In the genomic region with DNA sequence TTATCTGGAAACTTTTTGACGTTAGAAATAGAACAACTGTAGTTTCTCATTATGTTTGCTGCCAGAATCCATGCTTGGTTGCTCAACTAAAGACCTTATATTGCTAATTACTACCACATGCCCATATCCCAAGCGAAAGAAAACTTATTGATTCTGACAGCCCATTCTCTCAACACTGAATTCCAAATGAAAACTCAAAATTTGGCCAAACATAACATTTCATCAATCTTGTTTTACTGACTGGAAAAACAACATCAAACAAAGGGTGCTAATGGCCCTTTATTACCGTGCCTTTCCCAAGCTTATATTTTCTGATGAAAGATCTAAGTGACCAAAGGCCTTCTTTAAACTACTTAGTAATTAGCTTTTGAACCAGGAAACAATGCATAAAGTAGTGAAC, we compare ENCODE assay signal across 15 cellular contexts.
DNase-seq lines count a peak whose midpoint lies in the region; ATAC-seq and TF ChIP-seq lines count a peak whose summit lies in the region.
"Had no signal": no experiment of that assay in that cellular context is flagged by ENCODE, and none has a peak within 500 bp of the region (broad histone marks: within the 10 kb centered on the region; RNA-seq: fewer than 3 reads in every experiment).

No MANE protein-coding gene starts in this region.

- peak overlapping the region; percentile 95 for H3K27ac Mint-ChIP-seq in osteocyte (ENCODE audit: unreplicated experiment)
- H3K27ac Mint-ChIP-seq: activated CD4-positive, alpha-beta memory T cell treated with anti-CD3 and anti-CD28 coated beads for 36 hours; activated T-helper 17 cell treated with anti-CD3 and anti-CD28 coated beads, Interleukin-2, amount 50 U/mL, for 72 hours; naive B cell had no signal

- H3K36me3 ChIP-seq in SK-N-MC (ENCODE audit: insufficient read depth, low read length), result no peaks in the 10 kb centered on the region

- TF ChIP-seq CTCF in AG10803 (conservative IDR thresholded peaks at IDR 0.05; ENCODE audit: low read length) (no peak), fibroblast of pulmonary artery (IDR thresholded peaks at IDR 0.05; ENCODE audit: low read length, missing control alignments) (no peak), osteocyte (IDR thresholded peaks at IDR 0.05) (no peak)

- no peak overlapping the region for H3K4me3 ChIP-seq in AG10803 (ENCODE audit: low read length)
- H3K4me3 ChIP-seq in SK-N-MC, result peak overlapping the region; percentile 7; the same call in 1 of the 2 replicates
- no peak overlapping the region for H3K4me3 ChIP-seq in fibroblast of pulmonary artery (replicated peaks; ENCODE audit: low read depth, low read length)

- peak; percentile 88 for DNase-seq in AG10803 (ENCODE audit: low read depth)
- no peak for DNase-seq in SK-N-MC (ENCODE audit: low read depth, low spot score)
- DNase-seq in fibroblast of pulmonary artery (ENCODE audit: low read depth), result peak; percentile 8
- DNase-seq in osteocyte (ENCODE audit: extremely low spot score, unreplicated experiment), result no peak
- DNase-seq in GM19238 (ENCODE audit: insufficient read length, low spot score), result no peak
- DNase-seq in GF-D8 (lab: John Stamatoyannopoulos, UW), result no peak
- DNase-seq: activated CD4-positive, alpha-beta memory T cell treated with anti-CD3 and anti-CD28 coated beads for 36 hours; effector memory CD4-positive, alpha-beta T cell; left colon; naive B cell; NK-92 treated with Interleukin-12 subunit alpha and Interleukin-12 subunit beta, amount 100 ng/mL, for 24 hours; stimulated activated naive CD4-positive, alpha-beta T cell treated with Interleukin-2 at 50 U/mL for 16 hours had no signal

- peaks cover 79% of the 10 kb centered on the region for H3K4me1 Mint-ChIP-seq in osteocyte (ENCODE audit: unreplicated experiment)
- H3K4me1 Mint-ChIP-seq: activated T-helper 17 cell treated with anti-CD3 and anti-CD28 coated beads, Interleukin-2, amount 50 U/mL, for 72 hours; naive B cell had no signal

- H3K9me3 Mint-ChIP-seq in osteocyte (ENCODE audit: unreplicated experiment), result no peaks in the 10 kb centered on the region
- H3K9me3 Mint-ChIP-seq: activated CD4-positive, alpha-beta memory T cell treated with anti-CD3 and anti-CD28 coated beads for 36 hours; activated T-helper 17 cell treated with anti-CD3 and anti-CD28 coated beads, Interleukin-2, amount 50 U/mL, for 72 hours; naive B cell had no signal

- H3K36me3 Mint-ChIP-seq in osteocyte (ENCODE audit: unreplicated experiment), result peaks cover 32% of the 10 kb centered on the region
- H3K36me3 Mint-ChIP-seq: activated CD4-positive, alpha-beta memory T cell treated with anti-CD3 and anti-CD28 coated beads for 36 hours; naive B cell had no signal

- ATAC-seq in HG02678 (IDR thresholded peaks at IDR 0.05; ENCODE audit: unreplicated experiment) (no peak), GM21619 (IDR thresholded peaks at IDR 0.05; ENCODE audit: unreplicated experiment) (no peak)
- ATAC-seq: activated T-helper 17 cell treated with anti-CD3 and anti-CD28 coated beads, Interleukin-2, amount 50 U/mL, for 72 hours; left colon had no signal

- H3K4me3 Mint-ChIP-seq in osteocyte (ENCODE audit: unreplicated experiment), result no peak overlapping the region
- H3K4me3 Mint-ChIP-seq: activated CD4-positive, alpha-beta memory T cell treated with anti-CD3 and anti-CD28 coated beads for 36 hours; activated T-helper 17 cell treated with anti-CD3 and anti-CD28 coated beads, Interleukin-2, amount 50 U/mL, for 72 hours; naive B cell had no signal

- no peaks in the 10 kb centered on the region for H3K27me3 Mint-ChIP-seq in osteocyte (ENCODE audit: unreplicated experiment)

- H3K27ac ChIP-seq in SK-N-MC, result peak overlapping the region; percentile 62; the same call in 1 of the 2 replicates

- no peaks in the 10 kb centered on the region for H3K9me3 ChIP-seq in SK-N-MC (ENCODE audit: low read depth, low read length)

- H3K9ac ChIP-seq in SK-N-MC (ENCODE audit: insufficient read length), result no peak overlapping the region

Comparison
In these comparisons a context has a peak if more than half of its experiments do, and no peak if none do; other contexts are left out.
1. DNase-seq: peak in AG10803 (single experiment) and fibroblast of pulmonary artery (single experiment); none in SK-N-MC (single experiment), osteocyte (single experiment), GM19238 (single experiment) and GF-D8 (single experiment).